In genomic region chr6:156918647-156919046, GRCh38 we compare ENCODE assay signal across 25 cellular contexts.
DNase-seq lines count a peak whose midpoint lies in the region; ATAC-seq and TF ChIP-seq lines count a peak whose summit lies in the region.
"Had no signal": no experiment of that assay in that cellular context is flagged by ENCODE, and none has a peak within 500 bp of the region (broad histone marks: within the 10 kb centered on the region; RNA-seq: fewer than 3 reads in every experiment).

No MANE protein-coding gene starts in this region.

- DNase-seq in left ventricle myocardium inferior (no peak), left cardiac atrium (no peak), RPMI8226 (peak; percentile 68), immature natural killer cell (no peak), tibial artery (no peak), NCI-H2227 (lab: John Stamatoyannopoulos, UW; ENCODE audit: unreplicated experiment) (no peak), COLO829 (ENCODE audit: low spot score) (no peak), mucosa of descending colon (no peak)
- DNase-seq: 8988T; activated CD4-positive, alpha-beta T cell treated with anti-CD3 and anti-CD28 coated beads, Interleukin-2, amount 50 U/mL, for 4 hours; activated CD4-positive, CD25-positive, alpha-beta regulatory T cell; activated CD8-positive, alpha-beta memory T cell treated with anti-CD3 and anti-CD28 coated beads, Interleukin-2, amount 50 U/mL, for 48 hours; anterior cingulate cortex; central memory CD4-positive, alpha-beta T cell; GF-D8; kidney glomerular epithelial cell; mesendoderm; NCI-H1105; NCI-H1930; NCI-H226; stimulated activated naive CD8-positive, alpha-beta T cell treated with anti-CD3 and anti-CD28 coated beads, Interleukin-15, amount 100 ng/mL, for 72 hours; trophoblast cell had no signal

- H3K4me3 ChIP-seq in left ventricle myocardium inferior, result no peak overlapping the region
- H3K4me3 ChIP-seq in tibial artery, result no peak overlapping the region
- H3K4me3 ChIP-seq in mucosa of descending colon, result no peak overlapping the region

- H3K4me1 ChIP-seq in left ventricle myocardium inferior, result peaks cover 72% of the 10 kb centered on the region
- H3K4me1 ChIP-seq in tibial artery, result peaks cover 0 to 68% (median 21%) of the 10 kb centered on the region in 4 donors
- no peaks in the 10 kb centered on the region for H3K4me1 ChIP-seq in mucosa of descending colon (ENCODE audit: low read depth)

- ATAC-seq in left cardiac atrium (no peak), mucosa of descending colon (no peak)
- ATAC-seq: activated T-helper 17 cell treated with anti-CD3 and anti-CD28 coated beads, Interleukin-2, amount 50 U/mL, for 72 hours; stimulated activated naive CD8-positive, alpha-beta T cell treated with anti-CD3 and anti-CD28 coated beads, Interleukin-15, amount 100 ng/mL, for 72 hours had no signal

- peak overlapping the region; percentile 1 to 76 (median 38) for H3K27ac Mint-ChIP-seq in immature natural killer cell
- H3K27ac Mint-ChIP-seq: activated T-helper 17 cell treated with anti-CD3 and anti-CD28 coated beads, Interleukin-2, amount 50 U/mL, for 72 hours; stimulated activated naive CD8-positive, alpha-beta T cell treated with anti-CD3 and anti-CD28 coated beads, Interleukin-15, amount 100 ng/mL, for 72 hours had no signal

- H3K27ac ChIP-seq in left ventricle myocardium inferior (replicated peaks), result peak overlapping the region; percentile 43
- peak overlapping the region; percentile 26 to 47 for H3K27ac ChIP-seq in tibial artery
- H3K27ac ChIP-seq: epithelial cell of prostate had no signal

- H3K9me3 ChIP-seq in left ventricle myocardium inferior (replicated peaks), result no peaks in the 10 kb centered on the region
- H3K9me3 ChIP-seq in tibial artery, result no peaks in the 10 kb centered on the region
- no peaks in the 10 kb centered on the region for H3K9me3 ChIP-seq in mucosa of descending colon

- H3K9me3 Mint-ChIP-seq in immature natural killer cell, result no peaks in the 10 kb centered on the region
- H3K9me3 Mint-ChIP-seq: activated naive CD4-positive, alpha-beta T cell treated with anti-CD3 and anti-CD28 coated beads, Interleukin-2, amount 50 U/mL, for 24 hours; activated T-helper 17 cell treated with anti-CD3 and anti-CD28 coated beads, Interleukin-2, amount 50 U/mL, for 72 hours had no signal

- peaks cover 0 to 3% (median 0%) of the 10 kb centered on the region in 3 donors for H3K36me3 Mint-ChIP-seq in immature natural killer cell

- H3K4me3 Mint-ChIP-seq in immature natural killer cell, result no peak overlapping the region
- H3K4me3 Mint-ChIP-seq: activated naive CD4-positive, alpha-beta T cell treated with anti-CD3 and anti-CD28 coated beads, Interleukin-2, amount 50 U/mL, for 24 hours; activated T-helper 17 cell treated with anti-CD3 and anti-CD28 coated beads, Interleukin-2, amount 50 U/mL, for 72 hours; stimulated activated naive CD8-positive, alpha-beta T cell treated with anti-CD3 and anti-CD28 coated beads, Interleukin-15, amount 100 ng/mL, for 72 hours had no signal

- no peaks in the 10 kb centered on the region for H3K27me3 ChIP-seq in left ventricle myocardium inferior (ENCODE audit: low read depth)
- no peaks in the 10 kb centered on the region for H3K27me3 ChIP-seq in tibial artery

- intact Hi-C loops in left ventricle myocardium inferior (cut with micrococcal nuclease) (no loop called here), left cardiac atrium (cut with DNase I) (no loop called here), tibial artery (cut with DNase I; ENCODE audit: low total_unique reads) (no loop called here), mucosa of descending colon (cut with DNase I, micrococcal nuclease) (no loop called here)

- H3K36me3 ChIP-seq in left ventricle myocardium inferior (no peaks in the 10 kb centered on the region), tibial artery (no peaks in the 10 kb centered on the region), mucosa of descending colon (ENCODE audit: low read depth) (no peaks in the 10 kb centered on the region)

- H3K4me1 Mint-ChIP-seq in immature natural killer cell, result peaks cover 49 to 76% of the 10 kb centered on the region in 2 donors

- no peaks in the 10 kb centered on the region for H3K27me3 Mint-ChIP-seq in immature natural killer cell (ENCODE audit: low read depth in 3 of 3)
- H3K27me3 Mint-ChIP-seq: activated naive CD4-positive, alpha-beta T cell treated with anti-CD3 and anti-CD28 coated beads, Interleukin-2, amount 50 U/mL, for 24 hours; activated T-helper 17 cell treated with anti-CD3 and anti-CD28 coated beads, Interleukin-2, amount 50 U/mL, for 72 hours; stimulated activated naive CD8-positive, alpha-beta T cell treated with anti-CD3 and anti-CD28 coated beads, Interleukin-15, amount 100 ng/mL, for 72 hours had no signal

- TF ChIP-seq CTCF in left ventricle myocardium inferior (IDR thresholded peaks at IDR 0.05; ENCODE audit: borderline replicate concordance), result no peak
- TF ChIP-seq CTCF in tibial artery (IDR thresholded peaks at IDR 0.05), result no peak
- TF ChIP-seq CTCF in mucosa of descending colon (IDR thresholded peaks at IDR 0.05), result no peak
